ENCODE assay signal across 2 cellular contexts in genomic region chr17:50151937-50152547, GRCh38.
TF ChIP-seq lines count a peak whose summit lies in the region.

No MANE protein-coding gene starts in this region.

TF ChIP-seq in HCT116, 20 proteins besides CTCF, POLR2A, EP300 and RAD21:
- TF ChIP-seq ELF1 (IDR thresholded peaks at IDR 0.05; ENCODE audit: borderline replicate concordance, low read depth) (no peak; the same call in 1 of the 2 replicates), TCF7L2 (IDR thresholded peaks at IDR 0.05; ENCODE audit: borderline replicate concordance, extremely low read depth, insufficient read depth, insufficient read length) (peak; percentile 75), POLR2AphosphoS5 (IDR thresholded peaks at IDR 0.05; ENCODE audit: low read depth, low read length) (peak; percentile 80), ZNF274 (IDR thresholded peaks at IDR 0.05; ENCODE audit: low read depth, low read length) (no peak), YY1 (IDR thresholded peaks at IDR 0.05; ENCODE audit: extremely low read depth, insufficient replicate concordance, low read depth, low read length) (peak; percentile 68), EZH2 (IDR thresholded peaks at IDR 0.05) (no peak), ZBTB33 (IDR thresholded peaks at IDR 0.05; ENCODE audit: extremely low read depth, insufficient replicate concordance, low read length) (no peak), JUND (IDR thresholded peaks at IDR 0.05) (no peak), CEBPB (IDR thresholded peaks at IDR 0.05; ENCODE audit: low read depth) (no peak), MAX (IDR thresholded peaks at IDR 0.05) (peak; percentile 88; the same call in 1 of the 2 replicates), ZFX (IDR thresholded peaks at IDR 0.05) (peak; percentile 76), SIN3A (IDR thresholded peaks at IDR 0.05; ENCODE audit: low read depth) (peak; percentile 71), REST (IDR thresholded peaks at IDR 0.05; ENCODE audit: low read depth) (no peak), SP1 (IDR thresholded peaks at IDR 0.05; ENCODE audit: low read depth) (peak; percentile 99), EGR1 (IDR thresholded peaks at IDR 0.05; ENCODE audit: low read depth) (peak; percentile 92), FOSL1 (IDR thresholded peaks at IDR 0.05; ENCODE audit: low read depth) (peak; percentile 91), CBX3 (IDR thresholded peaks at IDR 0.05; ENCODE audit: low read depth) (peak; percentile 95), EZH2phosphoT487 (IDR thresholded peaks at IDR 0.05; ENCODE audit: borderline replicate concordance) (no peak), ATF3 (IDR thresholded peaks at IDR 0.05) (no peak), SRF (IDR thresholded peaks at IDR 0.05; ENCODE audit: low read depth) (no peak)

TF ChIP-seq in HepG2, 621 proteins besides CTCF, POLR2A, EP300 and RAD21 (continues in another document):
- TF ChIP-seq FLYWCH1 (CRISPR knock-in tag; IDR thresholded peaks at IDR 0.05): no peak
- no peak for TF ChIP-seq ZNF577 (CRISPR knock-in tag; IDR thresholded peaks at IDR 0.05; ENCODE audit: borderline replicate concordance, low read depth)
- no peak for TF ChIP-seq ZNF569 (CRISPR knock-in tag; IDR thresholded peaks at IDR 0.05; ENCODE audit: borderline replicate concordance)
- no peak for TF ChIP-seq ZNF251 (CRISPR knock-in tag; IDR thresholded peaks at IDR 0.05)
- TF ChIP-seq TERF1 (CRISPR knock-in tag; IDR thresholded peaks at IDR 0.05): no peak
- TF ChIP-seq ZNF101 (CRISPR knock-in tag; IDR thresholded peaks at IDR 0.05; ENCODE audit: borderline replicate concordance, low read depth): 0 out of 2 replicates have a peak, but pooled peaks have one; percentile 41
- TF ChIP-seq YY1 (IDR thresholded peaks at IDR 0.05; ENCODE audit: insufficient read depth, insufficient replicate concordance, low read depth, low read length): peak; percentile 17
- no peak for TF ChIP-seq ZNF33A (CRISPR knock-in tag; IDR thresholded peaks at IDR 0.05; ENCODE audit: borderline replicate concordance)
- peak; percentile 25; the same call in 1 of the 2 replicates for TF ChIP-seq ZBTB33 (CRISPR knock-in tag; IDR thresholded peaks at IDR 0.05)
- TF ChIP-seq ZNF782 (CRISPR knock-in tag; IDR thresholded peaks at IDR 0.05; ENCODE audit: borderline replicate concordance): no peak
- no peak for TF ChIP-seq DNMT1 (CRISPR knock-in tag; IDR thresholded peaks at IDR 0.05)
- TF ChIP-seq FOXP1 (IDR thresholded peaks at IDR 0.05): no peak
- 0 out of 2 replicates have a peak, but pooled peaks have one; percentile 22 for TF ChIP-seq FOXP1 (CRISPR knock-in tag; IDR thresholded peaks at IDR 0.05)
- no peak for TF ChIP-seq FOSL1 (CRISPR knock-in tag; IDR thresholded peaks at IDR 0.05; ENCODE audit: borderline replicate concordance)
- TF ChIP-seq ZNF724P (CRISPR knock-in tag; IDR thresholded peaks at IDR 0.05; ENCODE audit: borderline replicate concordance): no peak
- no peak for TF ChIP-seq ZBTB4 (CRISPR knock-in tag; IDR thresholded peaks at IDR 0.05; ENCODE audit: borderline replicate concordance)
- 0 out of 2 replicates have a peak, but pooled peaks have one; percentile 37 for TF ChIP-seq AKAP8 (CRISPR knock-in tag; IDR thresholded peaks at IDR 0.05)
- TF ChIP-seq MZF1 (CRISPR knock-in tag; IDR thresholded peaks at IDR 0.05; ENCODE audit: borderline replicate concordance): no peak
- TF ChIP-seq MBD4 (IDR thresholded peaks at IDR 0.05; ENCODE audit: borderline replicate concordance, low read length): no peak
- TF ChIP-seq ZNF30 (CRISPR knock-in tag; IDR thresholded peaks at IDR 0.05): no peak
- TF ChIP-seq ZEB1 (IDR thresholded peaks at IDR 0.05; ENCODE audit: insufficient replicate concordance, low read depth): peak; percentile 61
- TF ChIP-seq TSC22D2 (CRISPR knock-in tag; IDR thresholded peaks at IDR 0.05; ENCODE audit: borderline replicate concordance): no peak
- no peak for TF ChIP-seq MAF1 (CRISPR knock-in tag; IDR thresholded peaks at IDR 0.05; ENCODE audit: borderline replicate concordance)
- TF ChIP-seq AGO2 (optimal IDR thresholded peaks at IDR 0.05; ENCODE audit: low read depth, low read length): no peak
- TF ChIP-seq IRF9 (CRISPR knock-in tag; IDR thresholded peaks at IDR 0.05; ENCODE audit: borderline replicate concordance): peak; percentile 88; the same call in 1 of the 2 replicates
- TF ChIP-seq TRIM24 (CRISPR knock-in tag; IDR thresholded peaks at IDR 0.05): no peak
- no peak for TF ChIP-seq JARID2 (CRISPR knock-in tag; IDR thresholded peaks at IDR 0.05; ENCODE audit: insufficient replicate concordance)
- TF ChIP-seq ZBTB49 (CRISPR knock-in tag; IDR thresholded peaks at IDR 0.05; ENCODE audit: borderline replicate concordance): no peak
- peak; percentile 66; the same call in 1 of the 2 replicates for TF ChIP-seq PHF8 (CRISPR knock-in tag; IDR thresholded peaks at IDR 0.05)
- no peak for TF ChIP-seq ZNF33B (CRISPR knock-in tag; IDR thresholded peaks at IDR 0.05)
- no peak for TF ChIP-seq SP1 (IDR thresholded peaks at IDR 0.05)
- peak; percentile 35 for TF ChIP-seq SP1 (CRISPR knock-in tag; IDR thresholded peaks at IDR 0.05)
- TF ChIP-seq ZNF121 (CRISPR knock-in tag; IDR thresholded peaks at IDR 0.05): peak; percentile 97
- TF ChIP-seq MXD4 (CRISPR knock-in tag; IDR thresholded peaks at IDR 0.05): peak; percentile 25
- TF ChIP-seq CHD4 (IDR thresholded peaks at IDR 0.05; ENCODE audit: borderline replicate concordance, low read length): no peak
- peak; percentile 61; the same call in 1 of the 2 replicates for TF ChIP-seq POGZ (CRISPR knock-in tag; IDR thresholded peaks at IDR 0.05)
- TF ChIP-seq U2AF2 (IDR thresholded peaks at IDR 0.05; ENCODE audit: low read depth, low read length): 0 out of 2 replicates have a peak, but pooled peaks have one; percentile 18
- TF ChIP-seq ATM (IDR thresholded peaks at IDR 0.05; ENCODE audit: borderline replicate concordance): no peak
- no peak for TF ChIP-seq ZNF609 (CRISPR knock-in tag; IDR thresholded peaks at IDR 0.05; ENCODE audit: borderline replicate concordance)
- TF ChIP-seq MNT (IDR thresholded peaks at IDR 0.05): no peak
- TF ChIP-seq THAP11 (CRISPR knock-in tag; IDR thresholded peaks at IDR 0.05): peak; percentile 72
- TF ChIP-seq ZBTB8A (CRISPR knock-in tag; IDR thresholded peaks at IDR 0.05; ENCODE audit: borderline replicate concordance, low read depth): no peak
- TF ChIP-seq RCOR2 (CRISPR knock-in tag; IDR thresholded peaks at IDR 0.05): peak; percentile 72
